Comparison of ENCODE assay signal across 11 cellular contexts in the genomic region with DNA sequence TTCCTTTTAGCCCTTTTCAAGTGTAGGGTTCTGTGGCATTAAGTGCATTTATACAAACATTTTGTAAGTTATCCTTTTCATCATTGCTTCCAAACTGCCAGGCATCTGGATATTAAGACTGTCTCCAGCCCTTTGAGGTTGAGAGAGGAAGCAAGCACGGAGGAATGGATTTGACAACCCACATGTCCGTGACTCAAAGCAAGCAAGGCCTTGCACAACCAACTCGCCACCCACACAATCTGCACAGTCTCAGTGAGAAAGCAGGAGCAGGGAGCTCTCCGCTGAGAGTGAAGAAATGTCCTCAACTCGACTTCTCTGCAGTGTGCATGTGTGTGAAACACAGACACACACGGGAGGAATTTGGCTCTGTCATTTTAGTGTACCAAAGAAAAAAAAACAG.
A peak's percentile ranks its signal among the peaks of the same experiment; 100 is the strongest.
DNase-seq lines count a peak whose midpoint lies in the region; ATAC-seq and TF ChIP-seq lines count a peak whose summit lies in the region.
"Had no signal": no experiment of that assay in that cellular context is flagged by ENCODE, and none has a peak within 500 bp of the region (broad histone marks: within the 10 kb centered on the region; RNA-seq: fewer than 3 reads in every experiment).

No MANE protein-coding gene starts in this region.

- no peak overlapping the region for H3K4me3 ChIP-seq in epithelial cell of esophagus (ENCODE audit: low read length)

- peak; percentile 88 for DNase-seq in AG08395 (ENCODE audit: low spot score)
- DNase-seq in NOMO-1 treated with DMSO at 0.1 percent for 48 hours (lab: John Stamatoyannopoulos, UW; ENCODE audit: unreplicated experiment), result peak; percentile 93
- DNase-seq in epithelial cell of esophagus (ENCODE audit: low read depth), result peak; percentile 98
- DNase-seq in myocyte (ENCODE audit: low read depth), result peak; percentile 85
- DNase-seq in activated effector memory CD4-positive, alpha-beta T cell treated with Interleukin-2 at 50 U/mL for 16 hours, result no peak
- DNase-seq in HUDEP-2 (lab: John Stamatoyannopoulos, UW; ENCODE audit: unreplicated experiment in 76 of 76), result no peak
- DNase-seq: CD4-positive, CD25-positive, alpha-beta regulatory T cell; substantia nigra; T-helper 9 cell had no signal

- no peak for TF ChIP-seq CTCF in epithelial cell of esophagus (IDR thresholded peaks at IDR 0.05; ENCODE audit: insufficient read depth, low read depth, low read length, missing control alignments)

- ATAC-seq in HG02938 (IDR thresholded peaks at IDR 0.05; ENCODE audit: unreplicated experiment) (no peak), GM19455 (IDR thresholded peaks at IDR 0.05; ENCODE audit: unreplicated experiment) (no peak)

Comparison
In these comparisons a context has a peak if more than half of its experiments do, and no peak if none do; other contexts are left out.
1. DNase-seq: peak in AG08395 (single experiment), NOMO-1 treated with DMSO at 0.1 percent for 48 hours (single experiment), epithelial cell of esophagus (single experiment) and myocyte (single experiment); none in activated effector memory CD4-positive, alpha-beta T cell treated with Interleukin-2 at 50 U/mL for 16 hours (single experiment) and HUDEP-2 (0 of 76).